ENCODE assay signal across 10 cellular contexts in the genomic region with DNA sequence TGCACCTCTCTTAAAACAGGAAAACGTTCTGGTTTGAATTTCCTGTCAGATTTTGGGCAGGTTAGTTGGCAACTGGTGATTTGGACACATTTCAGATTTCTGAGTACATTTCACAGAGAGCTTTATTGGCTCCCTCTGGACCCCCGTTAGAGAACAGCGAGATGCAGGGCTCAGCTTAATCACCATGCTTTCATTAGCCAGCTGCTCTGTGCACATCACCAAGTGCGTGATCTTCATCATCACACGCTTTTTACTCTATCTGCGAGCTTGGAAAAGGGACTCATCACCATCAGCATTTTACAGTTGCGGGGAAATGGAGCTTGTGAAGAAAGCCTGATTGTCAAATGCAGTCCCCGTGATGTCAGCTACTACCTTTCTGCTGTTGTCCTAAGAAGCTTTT.
A peak's percentile ranks its signal among the peaks of the same experiment; 100 is the strongest.
DNase-seq lines count a peak whose midpoint lies in the region; ATAC-seq, FAIRE-seq and TF ChIP-seq lines count a peak whose summit lies in the region.
"Had no signal": no experiment of that assay in that cellular context is flagged by ENCODE, and none has a peak within 500 bp of the region (broad histone marks: within the 10 kb centered on the region; RNA-seq: fewer than 3 reads in every experiment).

No MANE protein-coding gene starts in this region.

- peak in 4 of 5 donors; percentile 23 to 49 (median 30) for DNase-seq in CD4-positive, alpha-beta memory T cell
- no peak for DNase-seq in astrocyte (ENCODE audit: low read depth)
- peak; percentile 21 to 50 for DNase-seq in trophoblast cell
- DNase-seq in NK-92 (lab: John Stamatoyannopoulos, UW; ENCODE audit: unreplicated experiment): no peak
- DNase-seq in SW 1271 (lab: John Stamatoyannopoulos, UW): no peak
- DNase-seq: DND-41; NCI-H2171; stimulated activated CD4-positive, alpha-beta T cell treated with anti-CD3 and anti-CD28 coated beads, Interleukin-12 subunit alpha, Interleukin-12 subunit beta, amount 100 ng/mL, for 4 hours had no signal

- peaks cover 0 to 5% (median 2%) of the 10 kb centered on the region in 8 donors for H3K9me3 Mint-ChIP-seq in CD4-positive, alpha-beta memory T cell
- H3K9me3 Mint-ChIP-seq in astrocyte (ENCODE audit: unreplicated experiment): peaks cover 7% of the 10 kb centered on the region

- CTCF ChIA-PET in CD4-positive, alpha-beta memory T cell (lab: Charles Lee; ENCODE audit: partially characterized antibody): interaction anchor here (0.7 to 2.4 kb wide), 18 partner anchors 9 to 250 kb away, joined by 3 to 21 read pairs (median 4); no protein-coding TSS in a partner anchor

- peak overlapping the region; percentile 75 for H3K4me2 ChIP-seq in Loucy (ENCODE audit: low read depth, low read length, poor library complexity, severe bottlenecking)
- H3K4me2 ChIP-seq in astrocyte (ENCODE audit: low read length): peak overlapping the region; percentile 58
- no peak overlapping the region for H3K4me2 ChIP-seq in trophoblast cell (ENCODE audit: low read length)

- no peaks in the 10 kb centered on the region for H3K27me3 Mint-ChIP-seq in CD4-positive, alpha-beta memory T cell
- no peaks in the 10 kb centered on the region for H3K27me3 Mint-ChIP-seq in astrocyte (ENCODE audit: low read depth, unreplicated experiment)

- peaks cover 7% of the 10 kb centered on the region for H3K79me1 ChIP-seq in trophoblast cell (ENCODE audit: low read length)

- no peaks in the 10 kb centered on the region for H3K36me3 ChIP-seq in CD4-positive, alpha-beta memory T cell (ENCODE audit: insufficient read depth, low read length)
- no peaks in the 10 kb centered on the region for H3K36me3 ChIP-seq in Loucy (ENCODE audit: insufficient read depth, low read length)
- no peaks in the 10 kb centered on the region for H3K36me3 ChIP-seq in astrocyte (ENCODE audit: insufficient read depth, low read length)
- H3K36me3 ChIP-seq in trophoblast cell (ENCODE audit: control insufficient read depth in 1 of 2, insufficient read depth in 2 of 2, low read length in 2 of 2): no peaks in the 10 kb centered on the region

- intact Hi-C loops in CD4-positive, alpha-beta memory T cell (cut with micrococcal nuclease): no loop called here

- no peaks in the 10 kb centered on the region for H3K36me3 Mint-ChIP-seq in CD4-positive, alpha-beta memory T cell
- peaks cover 3% of the 10 kb centered on the region for H3K36me3 Mint-ChIP-seq in astrocyte (ENCODE audit: low read depth, unreplicated experiment)

- H2BK120ac ChIP-seq in trophoblast cell (ENCODE audit: insufficient read depth, low read length, poor library complexity): no peak overlapping the region

- no peaks in the 10 kb centered on the region for H3K9me3 ChIP-seq in CD4-positive, alpha-beta memory T cell (ENCODE audit: control insufficient read depth in 1 of 2, low read length in 2 of 2)
- H3K9me3 ChIP-seq in Loucy (ENCODE audit: insufficient read depth, low read depth, low read length): no peaks in the 10 kb centered on the region
- H3K9me3 ChIP-seq in astrocyte (ENCODE audit: insufficient read depth, low read depth, low read length): no peaks in the 10 kb centered on the region
- no peaks in the 10 kb centered on the region for H3K9me3 ChIP-seq in trophoblast cell (ENCODE audit: insufficient read depth, low read depth, low read length)

- no CpG with 5 or more reads among the region's 8 CpGs for whole genome bisulfite sequencing in trophoblast cell (ENCODE audit: extremely low coverage, insufficient coverage, insufficient read length)

- FAIRE-seq in astrocyte (lab: Jason Lieb, UNC): no peak

- H3K23ac ChIP-seq in trophoblast cell (ENCODE audit: low read length): no peak overlapping the region

- H3K4ac ChIP-seq in trophoblast cell (ENCODE audit: low read depth, low read length): no peak overlapping the region

- H3K4me3 ChIP-seq in CD4-positive, alpha-beta memory T cell (ENCODE audit: low read length in 2 of 2): peak overlapping the region; percentile 17 to 38
- H3K4me3 ChIP-seq in Loucy (ENCODE audit: low read length, poor library complexity, severe bottlenecking) (peak overlapping the region; percentile 47), astrocyte (ENCODE audit: insufficient read depth, low read depth, low read length) (no peak overlapping the region), trophoblast cell (ENCODE audit: low read depth, low read length) (no peak overlapping the region)

- H3K9ac ChIP-seq in Loucy (ENCODE audit: low read depth, low read length, poor library complexity, severe bottlenecking) (peak overlapping the region; percentile 33), astrocyte (ENCODE audit: low read length) (peak overlapping the region; percentile 35), trophoblast cell (ENCODE audit: low read length) (no peak overlapping the region)

- H3K4me1 ChIP-seq in CD4-positive, alpha-beta memory T cell (ENCODE audit: insufficient read depth, low read length): peaks cover 65% of the 10 kb centered on the region
- H3K4me1 ChIP-seq in Loucy (ENCODE audit: insufficient read depth, low read length, poor library complexity, severe bottlenecking): peaks cover 63% of the 10 kb centered on the region
- H3K4me1 ChIP-seq in astrocyte (ENCODE audit: insufficient read depth, low read length): peaks cover 57% of the 10 kb centered on the region
- peaks cover 9 to 15% of the 10 kb centered on the region in 2 experiments for H3K4me1 ChIP-seq in trophoblast cell (ENCODE audit: control insufficient read depth in 1 of 2, insufficient read depth in 2 of 2, low read length in 2 of 2)

- no peaks in the 10 kb centered on the region for H4K20me1 ChIP-seq in Loucy (ENCODE audit: insufficient read depth, low read length, poor library complexity, severe bottlenecking)
- H4K20me1 ChIP-seq in astrocyte (ENCODE audit: insufficient read depth, low read length): no peaks in the 10 kb centered on the region

- H3K9me2 ChIP-seq in Loucy (replicated peaks; ENCODE audit: low read depth, low read length): no peaks in the 10 kb centered on the region

- no peaks in the 10 kb centered on the region for H3K79me2 ChIP-seq in Loucy (ENCODE audit: insufficient read depth, low read length)
- no peaks in the 10 kb centered on the region for H3K79me2 ChIP-seq in astrocyte (ENCODE audit: insufficient read depth, low read length)
- H3K79me2 ChIP-seq in trophoblast cell (ENCODE audit: control insufficient read depth, insufficient read depth, low read length, poor library complexity): no peaks in the 10 kb centered on the region

- H2BK5ac ChIP-seq in trophoblast cell (ENCODE audit: low read depth, low read length, poor library complexity): no peak overlapping the region

- no peaks in the 10 kb centered on the region for H3K27me3 ChIP-seq in CD4-positive, alpha-beta memory T cell (ENCODE audit: insufficient read depth, low read length)
- H3K27me3 ChIP-seq in Loucy (ENCODE audit: insufficient read depth, low read length, poor library complexity, severe bottlenecking): no peaks in the 10 kb centered on the region
- no peaks in the 10 kb centered on the region for H3K27me3 ChIP-seq in astrocyte (ENCODE audit: insufficient read depth, low read length)
- no peaks in the 10 kb centered on the region for H3K27me3 ChIP-seq in trophoblast cell (ENCODE audit: insufficient read depth, low read length)

- peak overlapping the region; percentile 1 for H2BK12ac ChIP-seq in trophoblast cell (ENCODE audit: low read length)

- peaks cover 53 to 72% (median 64%) of the 10 kb centered on the region in 4 donors for H3K4me1 Mint-ChIP-seq in CD4-positive, alpha-beta memory T cell
- peaks cover 55% of the 10 kb centered on the region for H3K4me1 Mint-ChIP-seq in astrocyte (ENCODE audit: low read depth, unreplicated experiment)

- TF ChIP-seq CTCF in Loucy (conservative IDR thresholded peaks at IDR 0.05; ENCODE audit: low read length) (no peak), astrocyte (IDR thresholded peaks at IDR 0.05; ENCODE audit: insufficient read depth, low read depth, low read length) (no peak)

- peak overlapping the region; percentile 87 to 98 (median 92) for H3K27ac Mint-ChIP-seq in CD4-positive, alpha-beta memory T cell
- H3K27ac Mint-ChIP-seq in astrocyte (ENCODE audit: unreplicated experiment): no peak overlapping the region

- peak overlapping the region; percentile 50 to 90 (median 80) for H3K4me3 Mint-ChIP-seq in CD4-positive, alpha-beta memory T cell
- no peak overlapping the region for H3K4me3 Mint-ChIP-seq in astrocyte (ENCODE audit: unreplicated experiment)

- H3K14ac ChIP-seq in trophoblast cell (ENCODE audit: low read length): no peak overlapping the region

- H3K27ac ChIP-seq in CD4-positive, alpha-beta memory T cell (ENCODE audit: low read depth, low read length): peak overlapping the region; percentile 58
- H3K27ac ChIP-seq in astrocyte (ENCODE audit: low read depth, low read length) (peak overlapping the region; percentile 80), trophoblast cell (ENCODE audit: low read depth, low read length) (no peak overlapping the region)

- no peak overlapping the region for H4K8ac ChIP-seq in trophoblast cell (ENCODE audit: low read depth, low read length)

- H2AFZ ChIP-seq in Loucy (ENCODE audit: low read length) (peak overlapping the region; percentile 68), astrocyte (ENCODE audit: low read depth, low read length) (peak overlapping the region; percentile 24), trophoblast cell (ENCODE audit: insufficient read depth, low read length, poor library complexity) (no peak overlapping the region)

- no peak overlapping the region for H4K91ac ChIP-seq in trophoblast cell (ENCODE audit: low read depth, low read length)

- POLR2A ChIA-PET in CD4-positive, alpha-beta memory T cell (lab: Charles Lee; ENCODE audit: partially characterized antibody): interaction anchor here (0.6 to 11.1 kb wide), 17 partner anchors 9 to 130 kb away, joined by 3 to 322 read pairs (median 7); a partner anchor contains a TSS

- ATAC-seq in GM18520 (IDR thresholded peaks at IDR 0.05; ENCODE audit: unreplicated experiment): no peak

- H4K12ac ChIP-seq in trophoblast cell (ENCODE audit: low read depth, low read length): no peak overlapping the region

- no peaks in the 10 kb centered on the region; the same call in 1 of the 2 replicates for H3F3A ChIP-seq in Loucy (ENCODE audit: low read depth)

- no peak overlapping the region for H2AK5ac ChIP-seq in trophoblast cell (ENCODE audit: low read length)

- no peak overlapping the region for H3K18ac ChIP-seq in trophoblast cell (ENCODE audit: low read length)

Comparison
In these comparisons a context has a peak if more than half of its experiments do, and no peak if none do; other contexts are left out.
1. DNase-seq: peak in CD4-positive, alpha-beta memory T cell (4 of 5) and trophoblast cell (2 of 2); none in astrocyte (single experiment), NK-92 (single experiment) and SW 1271 (0 of 2).
2. H3K4me3 ChIP-seq: peak in CD4-positive, alpha-beta memory T cell (2 of 2) and Loucy (single experiment); none in astrocyte (single experiment) and trophoblast cell (single experiment).